ENCODE assay signal across 22 cellular contexts in genomic region chr2:119371111-119371510, GRCh38. TPM values are rescaled to one million over a fixed set of nuclear protein-coding genes. Genes with fewer than 3 reads are reported as not detected.
DNase-seq lines count a peak whose midpoint lies in the region; ATAC-seq and TF ChIP-seq lines count a peak whose summit lies in the region.
"Had no signal": no experiment of that assay in that cellular context is flagged by ENCODE, and none has a peak within 500 bp of the region (broad histone marks: within the 10 kb centered on the region; RNA-seq: fewer than 3 reads in every experiment).

No MANE protein-coding gene starts in this region.

- H3K9me3 ChIP-seq in adrenal gland (replicated peaks in 1 of 3) = no peaks in the 10 kb centered on the region
- H3K9me3 ChIP-seq: lower lobe of right lung, prostate gland, uterus had no signal

- H3K27ac ChIP-seq in caudate nucleus (ENCODE audit: low read depth, low read length) (peak overlapping the region; percentile 93), substantia nigra (ENCODE audit: low read depth, low read length, poor library complexity, severe bottlenecking) (peak overlapping the region; percentile 15), adrenal gland (no peak overlapping the region), foreskin keratinocyte (no peak overlapping the region)
- H3K27ac ChIP-seq: C4-2B, lower lobe of right lung, neural progenitor cell, uterus had no signal

- no peak for TF ChIP-seq CTCF in adrenal gland (IDR thresholded peaks at IDR 0.05)
- no peak for TF ChIP-seq CTCF in foreskin keratinocyte (conservative IDR thresholded peaks at IDR 0.05)

- peak; percentile 93 for DNase-seq in COLO829 (ENCODE audit: low spot score)
- DNase-seq in caudate nucleus (lab: John Stamatoyannopoulos, UW) = peak in 59 of 61 donors; percentile 16 to 97 (median 74)
- peak; percentile 77 for DNase-seq in inferior parietal cortex (ENCODE audit: extremely low spot score)
- DNase-seq in substantia nigra (lab: John Stamatoyannopoulos, UW) = peak; percentile 11 to 91 (median 76)
- no peak for DNase-seq in adrenal gland
- DNase-seq in OCI-M2 (lab: John Stamatoyannopoulos, UW; ENCODE audit: unreplicated experiment) = no peak
- no peak for DNase-seq in foreskin keratinocyte
- DNase-seq: ACHN; activated CD4-positive, alpha-beta memory T cell treated with anti-CD3 and anti-CD28 coated beads, Interleukin-2, amount 10 ng/mL, durations not matched to agents 7 days and 5 days; activated CD4-positive, CD25-positive, alpha-beta regulatory T cell treated with anti-CD3 and anti-CD28 coated beads, Interleukin-2, amount 50 U/mL, for 72 hours; activated gamma-delta T cell; activated naive CD8-positive, alpha-beta T cell treated with anti-CD3 and anti-CD28 coated beads, Interleukin-2, amount 50 U/mL, for 24 hours; HCEC 1CT; Karpas-422; lower lobe of right lung; NCI-H146; NCI-H510A treated with DMSO at 0.1 percent for 48 hours; uterus had no signal

- intact Hi-C loops in adrenal gland (cut with DNase I) = no loop called here

- H3K4me3 ChIP-seq in adrenal gland = no peak overlapping the region
- H3K4me3 ChIP-seq: lower lobe of right lung, neural progenitor cell, prostate gland, uterus had no signal

- H3K27me3 ChIP-seq in adrenal gland (no peaks in the 10 kb centered on the region), foreskin keratinocyte (no peaks in the 10 kb centered on the region)
- H3K27me3 ChIP-seq: neural progenitor cell, uterus had no signal

- H3K4me1 ChIP-seq in adrenal gland (replicated peaks in 1 of 2) (peaks cover 7 to 14% of the 10 kb centered on the region in 2 donors), foreskin keratinocyte (peaks cover 5% of the 10 kb centered on the region)

- peaks cover 0 to 60% of the 10 kb centered on the region in 2 donors for H3K36me3 ChIP-seq in adrenal gland (replicated peaks in 1 of 2)
- H3K36me3 ChIP-seq: neural progenitor cell, uterus had no signal

- ATAC-seq in HG02938 (IDR thresholded peaks at IDR 0.05; ENCODE audit: unreplicated experiment) = no peak
- no peak for ATAC-seq in foreskin keratinocyte
- ATAC-seq: activated naive CD8-positive, alpha-beta T cell treated with anti-CD3 and anti-CD28 coated beads, Interleukin-2, amount 50 U/mL, for 24 hours; lower lobe of right lung had no signal

- no peak for TF ChIP-seq POLR2A in adrenal gland (IDR thresholded peaks at IDR 0.05)

- 88 to 97% (median 92%) methylated on average over 6 of the region's 6 CpGs for WGBS in adrenal gland, 4 donors

RNA-seq across cellular contexts. Expression of gene DBI, which starts 4.3 kb away (rescaled TPM):
- total RNA-seq in adrenal gland (100 to 1,000 TPM in 3 of 8 donors, 10 to 100 TPM in 5; 32.3 to 130 (median 85.6) TPM), foreskin keratinocyte (457 and 495 TPM in 2 replicates)
- polyA plus RNA-seq in adrenal gland (100 to 1,000 TPM; 239 to 367 (median 242) TPM), foreskin keratinocyte (771 and 820 TPM in 2 replicates)

RNA-seq across cellular contexts. Expression of gene C2orf76, which starts 4.5 kb away (rescaled TPM):
- total RNA-seq in adrenal gland (10 to 100 TPM in 6 of 8 donors, 1 to 10 TPM in 2; 2.2 to 21.2 (median 15.1) TPM), foreskin keratinocyte (6.8 and 6.9 TPM in 2 replicates)
- polyA plus RNA-seq in adrenal gland (10 to 100 TPM; 13.0 to 47.4 (median 25.5) TPM), foreskin keratinocyte (9.2 and 10.9 TPM in 2 replicates)

Comparison
In these comparisons a context has a peak if more than half of its experiments do, and no peak if none do; other contexts are left out.
1. DNase-seq: peak in COLO829 (single experiment), caudate nucleus (59 of 61), inferior parietal cortex (single experiment) and substantia nigra (49 of 49); none in adrenal gland (0 of 7), OCI-M2 (single experiment) and foreskin keratinocyte (0 of 2).
2. H3K27ac ChIP-seq: peak in caudate nucleus (single experiment) and substantia nigra (single experiment); none in adrenal gland (0 of 5) and foreskin keratinocyte (single experiment).